ENCODE assay signal across 37 cellular contexts in the genomic region with DNA sequence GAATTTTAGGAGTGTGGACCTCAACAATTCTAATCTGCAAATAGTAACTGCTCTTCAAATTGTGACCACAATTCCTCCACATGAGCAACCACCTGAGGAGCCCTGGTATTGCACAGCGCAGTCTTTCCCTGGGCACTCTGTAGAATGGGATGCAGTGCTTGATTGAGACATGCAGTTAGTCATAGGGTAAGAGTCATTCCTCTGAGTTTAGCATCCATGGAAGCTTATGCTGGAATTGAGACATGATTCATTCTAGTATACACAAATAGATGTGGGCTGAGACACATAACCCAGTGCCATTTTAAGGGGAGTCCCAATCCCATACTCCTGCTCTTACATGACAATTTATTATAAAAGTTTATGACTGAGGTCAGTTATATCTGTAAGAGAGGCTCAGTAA.
"Had no signal": no experiment of that assay in that cellular context is flagged by ENCODE, and none has a peak within 500 bp of the region (broad histone marks: within the 10 kb centered on the region; RNA-seq: fewer than 3 reads in every experiment).

No MANE protein-coding gene starts in this region.

- H3K4me3 Mint-ChIP-seq: activated naive CD4-positive, alpha-beta T cell treated with anti-CD3 and anti-CD28 coated beads for 36 hours; activated T-helper 1 cell treated with anti-CD3 and anti-CD28 coated beads, Interleukin-12 subunit alpha, Interleukin-12 subunit beta, Interleukin-2, Interleukin-4 antibody, amounts not matched to agents 30 ng/mL and 10 ng/mL and 1 ng/mL, durations not matched to agents 14 hours and 24 hours and 36 hours; central memory CD8-positive, alpha-beta T cell; immature natural killer cell; naive thymus-derived CD8-positive, alpha-beta T cell; neural crest cell had no signal

- H3K27ac Mint-ChIP-seq: activated naive CD4-positive, alpha-beta T cell treated with anti-CD3 and anti-CD28 coated beads for 36 hours; activated T-helper 1 cell treated with anti-CD3 and anti-CD28 coated beads, Interleukin-12 subunit alpha, Interleukin-12 subunit beta, Interleukin-2, Interleukin-4 antibody, amounts not matched to agents 30 ng/mL and 10 ng/mL and 1 ng/mL, durations not matched to agents 14 hours and 24 hours and 36 hours; immature natural killer cell; naive thymus-derived CD8-positive, alpha-beta T cell had no signal

- H3K9ac ChIP-seq: parathyroid adenoma had no signal

- ATAC-seq: activated CD4-positive, CD25-positive, alpha-beta regulatory T cell treated with anti-CD3 and anti-CD28 coated beads, Interleukin-2, amount 50 U/mL, for 24 hours; heart left ventricle; left lung; lower lobe of right lung; naive thymus-derived CD8-positive, alpha-beta T cell; psoas muscle had no signal

- H3K4me3 ChIP-seq: colonic mucosa, heart left ventricle, left lung, lower lobe of right lung, psoas muscle, sigmoid colon, testis, transverse colon had no signal

- H3K4me1 ChIP-seq: colonic mucosa, heart left ventricle, left lung, lower lobe of right lung, parathyroid adenoma, psoas muscle, sigmoid colon, testis, transverse colon had no signal

- H3K9me3 ChIP-seq: colonic mucosa, left lung, lower lobe of right lung, psoas muscle, sigmoid colon, testis, transverse colon had no signal

- H3K36me3 Mint-ChIP-seq: immature natural killer cell; naive thymus-derived CD8-positive, alpha-beta T cell had no signal

- H3K27me3 Mint-ChIP-seq: central memory CD8-positive, alpha-beta T cell; naive thymus-derived CD8-positive, alpha-beta T cell had no signal

- H3K4me1 Mint-ChIP-seq: central memory CD8-positive, alpha-beta T cell; immature natural killer cell; naive thymus-derived CD8-positive, alpha-beta T cell; neural crest cell had no signal

- H3K36me3 ChIP-seq: brain microvascular endothelial cell, colonic mucosa, heart left ventricle, left lung, lower lobe of right lung, sigmoid colon, transverse colon, WERI-Rb-1 had no signal

- H3K27ac ChIP-seq: brain microvascular endothelial cell, colonic mucosa, heart left ventricle, left lung, lower lobe of right lung, parathyroid adenoma, psoas muscle, sigmoid colon, testis, transverse colon, WERI-Rb-1 had no signal

- DNase-seq: activated CD4-positive, alpha-beta T cell treated with anti-CD3 and anti-CD28 coated beads for 48 hours; activated CD4-positive, alpha-beta T cell treated with anti-CD3 and anti-CD28 coated beads, Interleukin-2, amount 50 U/mL, for 48 hours; activated CD8-positive, alpha-beta memory T cell treated with anti-CD3 and anti-CD28 coated beads, Interleukin-2, amount 50 U/mL, for 4 hours; activated effector memory CD4-positive, alpha-beta T cell treated with anti-CD3 and anti-CD28 coated beads, Interleukin-2, amount 50 U/mL, for 16 hours; activated naive CD4-positive, alpha-beta T cell treated with anti-CD3 and anti-CD28 coated beads for 36 hours; activated T-cell treated with anti-CD3 and anti-CD28 coated beads, Interleukin-2, amount 50 U/mL, for 1 hour; amniotic stem cell; brain microvascular endothelial cell; colonic mucosa; effector CD8-positive, alpha-beta T cell; foreskin fibroblast; heart left ventricle; hypothalamus; immature natural killer cell; kidney glomerular epithelial cell; left lung; lower lobe of right lung; mesenchymal stem cell; naive thymus-derived CD8-positive, alpha-beta T cell; nucleus accumbens; psoas muscle; sigmoid colon; stimulated activated CD4-positive, alpha-beta T cell treated with anti-CD3 and anti-CD28 coated beads, Interleukin-15, amount 100 ng/mL, for 24 hours; stimulated activated CD4-positive, alpha-beta T cell treated with anti-CD3 and anti-CD28 coated beads, Interleukin-2, amount 100 ng/mL, for 24 hours; stimulated activated naive CD4-positive, alpha-beta T cell; T-helper 9 cell; testis; transverse colon; WERI-Rb-1 had no signal

- FAIRE-seq: astrocyte, endometrium, TTC549 had no signal
